Comparison of ENCODE assay signal across 1 cellular context in genomic region chr3:149487598-149488197, GRCh38.
TF ChIP-seq lines count a peak whose summit lies in the region.

No MANE protein-coding gene starts in this region.

TF ChIP-seq in GM12878, 131 proteins besides CTCF, POLR2A, EP300 and RAD21 (continued from another document):
- TF ChIP-seq, protein P1, sequence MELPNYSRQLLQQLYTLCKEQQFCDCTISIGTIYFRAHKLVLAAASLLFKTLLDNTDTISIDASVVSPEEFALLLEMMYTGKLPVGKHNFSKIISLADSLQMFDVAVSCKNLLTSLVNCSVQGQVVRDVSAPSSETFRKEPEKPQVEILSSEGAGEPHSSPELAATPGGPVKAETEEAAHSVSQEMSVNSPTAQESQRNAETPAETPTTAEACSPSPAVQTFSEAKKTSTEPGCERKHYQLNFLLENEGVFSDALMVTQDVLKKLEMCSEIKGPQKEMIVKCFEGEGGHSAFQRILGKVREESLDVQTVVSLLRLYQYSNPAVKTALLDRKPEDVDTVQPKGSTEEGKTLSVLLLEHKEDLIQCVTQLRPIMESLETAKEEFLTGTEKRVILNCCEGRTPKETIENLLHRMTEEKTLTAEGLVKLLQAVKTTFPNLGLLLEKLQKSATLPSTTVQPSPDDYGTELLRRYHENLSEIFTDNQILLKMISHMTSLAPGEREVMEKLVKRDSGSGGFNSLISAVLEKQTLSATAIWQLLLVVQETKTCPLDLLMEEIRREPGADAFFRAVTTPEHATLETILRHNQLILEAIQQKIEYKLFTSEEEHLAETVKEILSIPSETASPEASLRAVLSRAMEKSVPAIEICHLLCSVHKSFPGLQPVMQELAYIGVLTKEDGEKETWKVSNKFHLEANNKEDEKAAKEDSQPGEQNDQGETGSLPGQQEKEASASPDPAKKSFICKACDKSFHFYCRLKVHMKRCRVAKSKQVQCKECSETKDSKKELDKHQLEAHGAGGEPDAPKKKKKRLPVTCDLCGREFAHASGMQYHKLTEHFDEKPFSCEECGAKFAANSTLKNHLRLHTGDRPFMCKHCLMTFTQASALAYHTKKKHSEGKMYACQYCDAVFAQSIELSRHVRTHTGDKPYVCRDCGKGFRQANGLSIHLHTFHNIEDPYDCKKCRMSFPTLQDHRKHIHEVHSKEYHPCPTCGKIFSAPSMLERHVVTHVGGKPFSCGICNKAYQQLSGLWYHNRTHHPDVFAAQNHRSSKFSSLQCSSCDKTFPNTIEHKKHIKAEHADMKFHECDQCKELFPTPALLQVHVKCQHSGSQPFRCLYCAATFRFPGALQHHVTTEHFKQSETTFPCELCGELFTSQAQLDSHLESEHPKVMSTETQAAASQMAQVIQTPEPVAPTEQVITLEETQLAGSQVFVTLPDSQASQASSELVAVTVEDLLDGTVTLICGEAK (IDR thresholded peaks at IDR 0.05; ENCODE audit: borderline replicate concordance) = no peak
- TF ChIP-seq MXI1 (IDR thresholded peaks at IDR 0.05; ENCODE audit: low read depth, low read length) (no peak), ZNF207 (IDR thresholded peaks at IDR 0.05; ENCODE audit: borderline replicate concordance) (no peak), SUZ12 (IDR thresholded peaks at IDR 0.05; ENCODE audit: unreplicated experiment) (no peak), NR2C2 (IDR thresholded peaks at IDR 0.05; ENCODE audit: borderline replicate concordance, control insufficient read depth, insufficient read length, low read depth) (no peak), E2F8 (IDR thresholded peaks at IDR 0.05; ENCODE audit: low read depth, partially characterized antibody) (no peak), SPI1 (IDR thresholded peaks at IDR 0.05; ENCODE audit: borderline replicate concordance, insufficient read depth, low read depth, low read length) (no peak), CHD1 (IDR thresholded peaks at IDR 0.05; ENCODE audit: low read depth, low read length) (no peak), FOXM1 (IDR thresholded peaks at IDR 0.05; ENCODE audit: low read depth, low read length) (no peak)
